20 cellular contexts compared by ENCODE assay signal in genomic region chr18:66971951-66972350, GRCh38.
DNase-seq lines count a peak whose midpoint lies in the region; ATAC-seq and TF ChIP-seq lines count a peak whose summit lies in the region.
"Had no signal": no experiment of that assay in that cellular context is flagged by ENCODE, and none has a peak within 500 bp of the region (broad histone marks: within the 10 kb centered on the region; RNA-seq: fewer than 3 reads in every experiment).

No MANE protein-coding gene starts in this region.

- no peak overlapping the region for H4K91ac ChIP-seq in neuronal stem cell (ENCODE audit: low read depth, low read length, poor library complexity)

- WGBS in neuronal stem cell (ENCODE audit: extremely low coverage in 2 of 2, insufficient read length in 2 of 2, insufficient replicate concordance in 1 of 2), 2 donors: no CpG with 5 or more reads among the region's 3 CpGs

- H3K36me3 Mint-ChIP-seq in brain: no peaks in the 10 kb centered on the region

- TF ChIP-seq CTCF in brain (conservative IDR thresholded peaks at IDR 0.05): no peak

- peaks cover 7% of the 10 kb centered on the region for H3K27me3 Mint-ChIP-seq in brain
- H3K27me3 Mint-ChIP-seq: CD4-positive, alpha-beta T cell had no signal

- no peak overlapping the region for H3K9ac ChIP-seq in neuronal stem cell (ENCODE audit: low read depth, low read length, poor library complexity)

- peak overlapping the region in 3 of 5 experiments; percentile 45 to 78 (median 49) for H3K27ac Mint-ChIP-seq in brain
- H3K27ac Mint-ChIP-seq: CD4-positive, alpha-beta T cell had no signal

- peak overlapping the region; percentile 73 for H2AFZ ChIP-seq in neuronal stem cell (ENCODE audit: low read length)

- H4K8ac ChIP-seq in neuronal stem cell (ENCODE audit: low read depth, low read length): no peak overlapping the region

- no peak overlapping the region for H3K23ac ChIP-seq in neuronal stem cell (ENCODE audit: low read depth, low read length, poor library complexity)

- H2BK120ac ChIP-seq in neuronal stem cell (ENCODE audit: low read depth, low read length): no peak overlapping the region

- no peak overlapping the region for H3K18ac ChIP-seq in neuronal stem cell (ENCODE audit: low read length)

- H2AK5ac ChIP-seq in neuronal stem cell (ENCODE audit: low read depth, low read length): no peak overlapping the region

- no peaks in the 10 kb centered on the region for H3K27me3 ChIP-seq in neuronal stem cell (ENCODE audit: control insufficient read depth in 3 of 3, insufficient read depth in 3 of 3, low read depth in 1 of 3, low read length in 3 of 3)
- H3K27me3 ChIP-seq: SJSA1 had no signal

- H3K9me3 Mint-ChIP-seq in brain: peaks cover 2 to 14% (median 3%) of the 10 kb centered on the region in 5 experiments
- H3K9me3 Mint-ChIP-seq: CD4-positive, alpha-beta T cell had no signal

- no peak overlapping the region for H3K4me3 ChIP-seq in neuronal stem cell (ENCODE audit: low read length in 2 of 2)
- H3K4me3 ChIP-seq: SJSA1 had no signal

- H3K4ac ChIP-seq in neuronal stem cell (ENCODE audit: low read length): no peak overlapping the region

- no peak overlapping the region for H3K4me2 ChIP-seq in neuronal stem cell (ENCODE audit: insufficient read depth, low read length, poor library complexity, severe bottlenecking)

- no peaks in the 10 kb centered on the region for H3K79me1 ChIP-seq in neuronal stem cell (ENCODE audit: low read depth, low read length)

- H2BK12ac ChIP-seq in neuronal stem cell (ENCODE audit: low read length): no peak overlapping the region

- H3K14ac ChIP-seq in neuronal stem cell (ENCODE audit: low read length): no peak overlapping the region

- no peak overlapping the region for H3K27ac ChIP-seq in neuronal stem cell (replicated peaks; ENCODE audit: low read length)
- H3K27ac ChIP-seq: SJSA1 had no signal

- H3K4me1 Mint-ChIP-seq in brain: peaks cover 28% of the 10 kb centered on the region

- H3K4me1 ChIP-seq in neuronal stem cell (ENCODE audit: control insufficient read depth in 2 of 2, insufficient read depth in 1 of 2, low read depth in 1 of 2, low read length in 2 of 2): peaks cover 0 to 19% of the 10 kb centered on the region in 2 donors
- H3K4me1 ChIP-seq: Caco-2, SJSA1 had no signal

- H2BK15ac ChIP-seq in neuronal stem cell (ENCODE audit: low read length): no peak overlapping the region

- H2BK5ac ChIP-seq in neuronal stem cell (ENCODE audit: low read length): no peak overlapping the region

- no peaks in the 10 kb centered on the region for H3K36me3 ChIP-seq in neuronal stem cell (replicated peaks in 1 of 2; ENCODE audit: control insufficient read depth in 2 of 2, insufficient read depth in 2 of 2, low read length in 2 of 2)
- H3K36me3 ChIP-seq: SJSA1 had no signal

- no peaks in the 10 kb centered on the region for H3K9me3 ChIP-seq in neuronal stem cell (replicated peaks in 1 of 2; ENCODE audit: control insufficient read depth in 2 of 2, insufficient read depth in 1 of 2, low read depth in 1 of 2, low read length in 2 of 2)
- H3K9me3 ChIP-seq: Caco-2 had no signal

- DNase-seq in NCI-H510A treated with DMSO at 0.1 percent for 48 hours (lab: John Stamatoyannopoulos, UW) (peak; percentile 31), NCI-H510A (lab: John Stamatoyannopoulos, UW) (no peak), NCI-H524 treated with DMSO at 0.1 percent for 48 hours (lab: John Stamatoyannopoulos, UW) (peak; percentile 61), neuronal stem cell (ENCODE audit: low spot score) (no peak), left cardiac atrium (no peak), GDM1 (lab: John Stamatoyannopoulos, UW) (no peak)
- no peak for DNase-seq in activated naive CD4-positive, alpha-beta T cell treated with anti-CD3 and anti-CD28 coated beads, Interleukin-2, amount 50 U/mL, for 16 hours
- DNase-seq: Caco-2; CD4-positive, alpha-beta T cell; DMS79; KG1; MV-4-11; NCI-H1436; NCI-H2029 treated with DMSO at 0.1 percent for 48 hours; PC-3; RPMI8226; SW 1271; T-helper 2 cell had no signal

- intact Hi-C loops in left cardiac atrium (cut with DNase I): no loop called here

- no peak for ATAC-seq in left cardiac atrium
- ATAC-seq: PC-3 had no signal

- H3K4me3 Mint-ChIP-seq in brain: no peak overlapping the region
- H3K4me3 Mint-ChIP-seq: CD4-positive, alpha-beta T cell had no signal

Comparison
In these comparisons a context has a peak if more than half of its experiments do, and no peak if none do; other contexts are left out.
1. DNase-seq: peak in NCI-H510A treated with DMSO at 0.1 percent for 48 hours (single experiment) and NCI-H524 treated with DMSO at 0.1 percent for 48 hours (single experiment); none in NCI-H510A (single experiment), neuronal stem cell (single experiment), left cardiac atrium (single experiment), GDM1 (single experiment) and activated naive CD4-positive, alpha-beta T cell treated with anti-CD3 and anti-CD28 coated beads, Interleukin-2, amount 50 U/mL, for 16 hours (single experiment).